ENCODE assay signal across 8 cellular contexts in the genomic region with DNA sequence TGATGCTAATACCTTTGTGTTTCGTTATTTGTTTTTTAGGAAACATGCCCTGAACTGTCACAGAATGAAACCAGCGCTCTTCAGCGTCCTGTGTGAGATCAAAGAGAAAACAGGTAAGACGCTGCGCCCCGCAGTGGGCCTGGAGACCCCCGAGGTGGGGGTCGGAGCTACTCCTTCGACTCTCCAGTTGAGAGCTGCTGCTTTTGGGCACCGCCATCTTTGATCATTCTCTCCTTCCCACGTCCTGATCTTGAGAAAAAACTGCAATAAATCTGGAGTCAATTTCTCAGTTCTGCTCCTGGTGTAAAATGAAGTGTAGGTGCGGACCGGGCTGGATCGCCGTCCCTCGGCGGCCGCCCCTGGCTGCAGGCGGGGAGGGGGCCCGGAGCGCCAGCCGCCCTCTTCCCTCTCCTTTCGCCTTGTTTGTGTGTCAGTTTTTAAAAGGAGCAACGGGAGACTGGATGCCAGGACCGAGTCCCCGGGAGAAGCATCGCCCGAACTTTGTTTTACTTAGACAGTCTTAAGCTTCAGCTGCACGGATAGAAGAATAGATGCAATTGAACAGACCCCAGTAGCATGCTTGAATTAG. TPM values are rescaled to one million over a fixed set of nuclear protein-coding genes. Genes with fewer than 3 reads are reported as not detected.
A peak's percentile ranks its signal among the peaks of the same experiment; 100 is the strongest.
DNase-seq lines count a peak whose midpoint lies in the region; ATAC-seq and TF ChIP-seq lines count a peak whose summit lies in the region.

No MANE protein-coding gene starts in this region.

- no peak for ATAC-seq in memory B cell (ENCODE audit: low read depth)
- ATAC-seq in HG03045 (IDR thresholded peaks at IDR 0.05; ENCODE audit: unreplicated experiment), result no peak

- no peak overlapping the region for H3K27ac ChIP-seq in urinary bladder (ENCODE audit: low read depth)

- BruUV-seq in Caco-2 (replicated peaks; lab: Mats Ljungman, UMichigan), result no TSS peak

- H3K9me3 Mint-ChIP-seq in Caco-2 (ENCODE audit: unreplicated experiment), result no peaks in the 10 kb centered on the region
- H3K9me3 Mint-ChIP-seq in chondrocyte (ENCODE audit: low read depth), result no peaks in the 10 kb centered on the region
- H3K9me3 Mint-ChIP-seq in memory B cell, result no peaks in the 10 kb centered on the region

- TF ChIP-seq CTCF in Caco-2 (IDR thresholded peaks at IDR 0.05; ENCODE audit: insufficient read depth in 1 of 2, low read depth in 1 of 2, low read length in 1 of 2, severe bottlenecking in 1 of 2, unreplicated experiment in 1 of 2) (no peak), chondrocyte (IDR thresholded peaks at IDR 0.05) (no peak)

- peaks cover 32% of the 10 kb centered on the region for H3K4me1 Mint-ChIP-seq in Caco-2 (ENCODE audit: low read depth, unreplicated experiment)
- peaks cover 37% of the 10 kb centered on the region for H3K4me1 Mint-ChIP-seq in chondrocyte (ENCODE audit: low read depth)
- peaks cover 23% of the 10 kb centered on the region for H3K4me1 Mint-ChIP-seq in memory B cell

- CTCF ChIA-PET in Caco-2 (lab: Charles Lee), result no interaction called here

- H3K4me3 ChIP-seq in Caco-2 (ENCODE audit: low read depth, low read length) (peak overlapping the region; percentile 88), urinary bladder (ENCODE audit: low read depth, low read length) (peak overlapping the region; percentile 87)

- H3K9me3 ChIP-seq in Caco-2, result no peaks in the 10 kb centered on the region

- H3K36me3 Mint-ChIP-seq in Caco-2 (ENCODE audit: insufficient read depth, unreplicated experiment) (peaks cover 8% of the 10 kb centered on the region), chondrocyte (ENCODE audit: low read depth) (no peaks in the 10 kb centered on the region), memory B cell (no peaks in the 10 kb centered on the region)

- intact Hi-C loops in Caco-2 (cut with micrococcal nuclease; ENCODE audit: unreplicated experiment), result no loop called here

- H3K27me3 Mint-ChIP-seq in Caco-2 (ENCODE audit: insufficient read depth, unreplicated experiment), result peaks cover 2% of the 10 kb centered on the region
- H3K27me3 Mint-ChIP-seq in chondrocyte (ENCODE audit: low read depth), result no peaks in the 10 kb centered on the region
- H3K27me3 Mint-ChIP-seq in memory B cell, result no peaks in the 10 kb centered on the region

- WGBS in urinary bladder, result 6% methylated on average over 29 of the region's 29 CpGs

- POLR2A ChIA-PET in Caco-2 (lab: Charles Lee), result interaction anchor here (0.6 kb wide), 1 partner anchor 839 kb away, joined by 3 read pairs; no protein-coding TSS in a partner anchor

- no peaks in the 10 kb centered on the region for H3K27me3 ChIP-seq in Caco-2 (replicated peaks; ENCODE audit: control insufficient read depth, insufficient read depth, low read length)

- DNase-seq in Caco-2, result no peak
- DNase-seq in M059J (ENCODE audit: low read depth), result peak; percentile 26
- DNase-seq in chondrocyte (ENCODE audit: low spot score), result no peak
- no peak for DNase-seq in memory B cell (ENCODE audit: low spot score in 2 of 2)
- no peak for DNase-seq in NCI-H1436 (lab: John Stamatoyannopoulos, UW)
- DNase-seq in AG20443 (ENCODE audit: low spot score), result no peak

- no peak overlapping the region for H3K27ac Mint-ChIP-seq in Caco-2 (ENCODE audit: unreplicated experiment)
- peak overlapping the region; percentile 94 for H3K27ac Mint-ChIP-seq in chondrocyte (ENCODE audit: unreplicated experiment)
- H3K27ac Mint-ChIP-seq in memory B cell, result no peak overlapping the region

- peaks cover 16% of the 10 kb centered on the region for H3K4me1 ChIP-seq in Caco-2
- H3K4me1 ChIP-seq in urinary bladder (ENCODE audit: insufficient read depth), result no peaks in the 10 kb centered on the region

- H3K4me3 Mint-ChIP-seq in Caco-2 (ENCODE audit: unreplicated experiment) (peak overlapping the region; percentile 80), chondrocyte (ENCODE audit: unreplicated experiment) (peak overlapping the region; percentile 93), memory B cell (peak overlapping the region; percentile 84)

- H3K36me3 ChIP-seq in Caco-2 (ENCODE audit: control insufficient read depth, insufficient read depth, low read length) (no peaks in the 10 kb centered on the region), urinary bladder (ENCODE audit: insufficient read depth) (no peaks in the 10 kb centered on the region)

RNA-seq across cellular contexts. Expression of a gene that starts 1.4 kb away (rescaled TPM):
- 7.7 and 12.4 TPM in 2 replicates for total RNA-seq in Caco-2 (2022)
- total RNA-seq in M059J (2014; rRNA removed; shearing (Covaris generic)), result 53.0 and 71.5 TPM in 2 replicates
- total RNA-seq in chondrocyte, result 24.1 to 32.8 TPM (median 26.6 TPM) in 3 replicates
- 137 TPM for total RNA-seq in urinary bladder
- polyA plus RNA-seq in urinary bladder, result 39.1 TPM

RNA-seq across cellular contexts. Expression of a gene that starts 41.6 kb away (rescaled TPM):
- total RNA-seq in Caco-2 (2022) (70.0 and 82.5 TPM in 2 replicates), chondrocyte (80.3 to 93.9 TPM (median 91.5 TPM) in 3 replicates), urinary bladder (61.4 TPM)
- total RNA-seq in M059J (2014; rRNA removed; shearing (Covaris generic)), result 80.6 and 107 TPM in 2 replicates
- polyA plus RNA-seq in urinary bladder, result 97.6 TPM
